ENCODE assay signal across 8 cellular contexts in the genomic region with DNA sequence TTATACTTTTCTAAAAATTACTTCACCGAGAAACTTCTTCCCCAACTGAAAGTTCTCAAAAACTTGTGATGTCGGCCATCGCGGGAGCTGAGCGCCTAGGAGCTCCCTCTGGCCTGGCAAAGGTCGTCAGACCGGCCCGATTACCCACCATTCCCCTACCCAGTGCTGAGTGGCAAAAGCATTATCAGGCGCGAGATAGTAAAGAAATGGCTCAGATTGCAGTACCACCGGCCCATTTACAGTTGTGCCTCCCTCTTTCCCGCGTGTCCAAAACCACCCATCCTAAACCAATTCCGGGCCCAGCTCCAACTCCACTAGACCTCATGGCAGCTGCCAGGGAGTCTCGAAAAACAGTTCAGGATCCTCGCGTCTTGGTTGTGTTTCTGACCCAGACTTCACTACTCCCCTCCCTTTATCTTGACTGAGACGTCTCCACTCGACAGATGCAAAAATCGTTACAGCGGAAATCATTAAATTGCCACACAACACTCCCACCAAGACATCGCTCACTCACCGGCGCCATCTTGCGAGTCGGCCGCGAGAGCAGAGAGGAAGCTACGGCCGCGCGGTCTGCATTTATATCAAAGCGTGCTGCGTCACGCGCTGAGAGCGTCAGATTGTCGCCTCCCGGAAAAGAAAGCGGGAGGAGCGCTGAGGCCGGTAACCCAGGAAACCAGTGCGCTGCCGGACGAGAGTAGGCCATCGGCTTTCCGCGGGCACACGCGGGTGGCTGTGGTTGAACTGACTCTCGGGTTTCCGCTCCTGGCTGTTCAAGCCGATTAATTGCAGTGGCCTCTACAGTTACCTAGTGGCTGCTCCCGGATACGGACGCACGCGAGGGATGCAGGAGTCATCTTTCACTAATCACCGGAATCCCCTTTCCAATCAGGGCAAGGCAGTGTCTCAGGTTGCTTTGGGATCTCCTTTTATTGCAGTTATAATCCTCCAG. TPM values are rescaled to one million over a fixed set of nuclear protein-coding genes. Genes with fewer than 3 reads are reported as not detected.
DNase-seq lines count a peak whose midpoint lies in the region; ATAC-seq, FAIRE-seq and TF ChIP-seq lines count a peak whose summit lies in the region.

Gene RPL22L1 (minus strand): TSS at position 551 of the 949 bp plus-strand sequence. CDS start 28 bp downstream, at position 523.

- peak within 1 kb of the TSS; percentile 99 for H3K27ac Mint-ChIP-seq in activated naive CD8-positive, alpha-beta T cell
- peak within 1 kb of the TSS; percentile 99 for H3K27ac Mint-ChIP-seq in progenitor cell of endocrine pancreas

- TF ChIP-seq CTCF in GM10266 (IDR thresholded peaks at IDR 0.05; ENCODE audit: control insufficient read depth, insufficient read depth, low read depth, missing control alignments), result peak; percentile 18
- no peak; the same call in 1 of the 2 replicates for TF ChIP-seq CTCF in PC-9 (conservative IDR thresholded peaks at IDR 0.05)
- TF ChIP-seq CTCF in cardiac muscle cell (IDR thresholded peaks at IDR 0.05; ENCODE audit: low read depth, low read length), result no peak
- peak; percentile 25 for TF ChIP-seq CTCF in progenitor cell of endocrine pancreas (IDR thresholded peaks at IDR 0.05; ENCODE audit: unreplicated experiment)

- H3K9me3 Mint-ChIP-seq in activated naive CD8-positive, alpha-beta T cell (ENCODE audit: low read depth), result peaks cover 5% of the 10 kb centered on the region
- peaks cover 6% of the 10 kb centered on the region for H3K9me3 Mint-ChIP-seq in progenitor cell of endocrine pancreas (ENCODE audit: low read depth)

- H3K9me2 ChIP-seq in PC-9 (ENCODE audit: insufficient read depth), result no peaks in the 10 kb centered on the region

- H3K36me3 ChIP-seq in PC-9 (ENCODE audit: low read depth), result peaks cover 41% of the 10 kb centered on the region
- H3K36me3 ChIP-seq in cardiac muscle cell, result peaks cover 26% of the 10 kb centered on the region

- peak within 1 kb of the TSS; percentile 88 for H3K4me2 ChIP-seq in PC-9

- intact Hi-C loops in PC-9 (cut with micrococcal nuclease; ENCODE audit: unreplicated experiment), result loop anchor here (5.0 kb wide), 1 partner anchor 37 kb away; the partner anchor contains the start of gene EIF5A2

- H3K4me3 ChIP-seq in PC-9, result peak within 1 kb of the TSS; percentile 92
- peak within 1 kb of the TSS; percentile 52 for H3K4me3 ChIP-seq in cardiac muscle cell

- no peaks in the 10 kb centered on the region for H3K27me3 Mint-ChIP-seq in activated naive CD8-positive, alpha-beta T cell
- H3K27me3 Mint-ChIP-seq in progenitor cell of endocrine pancreas, result no peaks in the 10 kb centered on the region

- POLR2A ChIA-PET in PC-9 (lab: Charles Lee; ENCODE audit: unreplicated experiment), result interaction anchor here (0.5 to 1.2 kb wide), 21 partner anchors 15 to 1918 kb away, joined by 3 to 15 read pairs (median 5); no protein-coding TSS in a partner anchor

- peaks cover 42% of the 10 kb centered on the region for H4K20me1 ChIP-seq in PC-9 (ENCODE audit: insufficient read depth)

- peak within 1 kb of the TSS; percentile 85 for H2AFZ ChIP-seq in PC-9

- H3F3A ChIP-seq in PC-9 (ENCODE audit: insufficient read depth, low read depth), result peaks cover 63% of the 10 kb centered on the region

- DNase-seq in GM10266 (ENCODE audit: extremely low spot score) (peak; percentile 93), PC-9 (peak; percentile 96), cardiac muscle cell (ENCODE audit: low read depth in 1 of 2, low spot score in 1 of 2) (peak; percentile 96 to 97), progenitor cell of endocrine pancreas (ENCODE audit: low spot score, unreplicated experiment) (peak; percentile 84), urothelium cell line (ENCODE audit: low spot score) (peak; percentile 92), AML-193 (lab: John Stamatoyannopoulos, UW) (no peak)

- BruUV-seq in PC-9 (replicated peaks; lab: Mats Ljungman, UMichigan), result TSS peak; percentile 71

- FAIRE-seq in urothelium cell line (lab: Jason Lieb, UNC), result peak; percentile 13

- H3K79me2 ChIP-seq in PC-9 (ENCODE audit: low read depth), result peaks cover 36% of the 10 kb centered on the region

- H3K27me3 ChIP-seq in PC-9 (ENCODE audit: insufficient read depth, low read depth) (no peaks in the 10 kb centered on the region), cardiac muscle cell (no peaks in the 10 kb centered on the region)

- H3K4me1 ChIP-seq in PC-9 (replicated peaks; ENCODE audit: insufficient read depth) (peaks cover 35% of the 10 kb centered on the region), cardiac muscle cell (ENCODE audit: low read depth) (peaks cover 8% of the 10 kb centered on the region)

- H3K4me1 Mint-ChIP-seq in activated naive CD8-positive, alpha-beta T cell (ENCODE audit: low read depth), result peaks cover 23% of the 10 kb centered on the region
- H3K4me1 Mint-ChIP-seq in progenitor cell of endocrine pancreas (ENCODE audit: low read depth), result peaks cover 14% of the 10 kb centered on the region

- no peaks in the 10 kb centered on the region for H3K9me3 ChIP-seq in PC-9 (ENCODE audit: insufficient read depth, low read depth)
- no peaks in the 10 kb centered on the region for H3K9me3 ChIP-seq in cardiac muscle cell (ENCODE audit: low read depth)

- H3K4me3 Mint-ChIP-seq in activated naive CD8-positive, alpha-beta T cell, result peak within 1 kb of the TSS; percentile 96
- peak within 1 kb of the TSS; percentile 91 for H3K4me3 Mint-ChIP-seq in progenitor cell of endocrine pancreas (ENCODE audit: low read depth)

- H3K27ac ChIP-seq in PC-9, result peak within 1 kb of the TSS; percentile 94
- peak within 1 kb of the TSS; percentile 93 for H3K27ac ChIP-seq in cardiac muscle cell

- CTCF ChIA-PET in PC-9 (lab: Charles Lee), result interaction anchor here (0.6 to 0.7 kb wide), 2 partner anchors 58 to 1628 kb away, joined by 3 to 4 read pairs; no protein-coding TSS in a partner anchor

- ATAC-seq in HG02588 (IDR thresholded peaks at IDR 0.05; ENCODE audit: unreplicated experiment), result peak; percentile 97

- peaks cover 19% of the 10 kb centered on the region for H3K36me3 Mint-ChIP-seq in activated naive CD8-positive, alpha-beta T cell
- H3K36me3 Mint-ChIP-seq in progenitor cell of endocrine pancreas (ENCODE audit: insufficient read depth), result peaks cover 17% of the 10 kb centered on the region

RNA-seq across cellular contexts. Expression of gene RPL22L1, which starts in this region (rescaled TPM):
- total RNA-seq in PC-9 (2021) (57.3 and 60.3 TPM in 2 replicates), cardiac muscle cell (30.4 and 49.2 TPM in 2 replicates), progenitor cell of endocrine pancreas (53.8 TPM in 2 replicates)
- 33.2 and 44.5 TPM in 2 replicates for polyA plus RNA-seq in cardiac muscle cell

Comparison
In these comparisons a context has a peak if more than half of its experiments do, and no peak if none do; other contexts are left out.
1. DNase-seq: peak in GM10266 (single experiment), PC-9 (2 of 2), cardiac muscle cell (2 of 2), progenitor cell of endocrine pancreas (single experiment) and urothelium cell line (single experiment); none in AML-193 (0 of 2).
2. CTCF ChIP-seq: peak in GM10266 (single experiment) and progenitor cell of endocrine pancreas (single experiment); none in PC-9 (single experiment) and cardiac muscle cell (single experiment).